In genomic region chr9:4297151-4297794, GRCh38 we compare ENCODE assay signal across 8 cellular contexts. TPM values are rescaled to one million over a fixed set of nuclear protein-coding genes. Genes with fewer than 3 reads are reported as not detected.
DNase-seq lines count a peak whose midpoint lies in the region; TF ChIP-seq lines count a peak whose summit lies in the region.

No MANE protein-coding gene starts in this region.

- H3K27me3 ChIP-seq in esophagus squamous epithelium = peaks cover 0 to 32% (median 0%) of the 10 kb centered on the region in 4 donors

- TF ChIP-seq POLR2A in esophagus squamous epithelium (IDR thresholded peaks at IDR 0.05) = peak in 1 of 4 donors; percentile 7

- no peaks in the 10 kb centered on the region for H3K9me3 ChIP-seq in esophagus squamous epithelium

- H3K27ac Mint-ChIP-seq in HFFc6 = peak overlapping the region; percentile 99

- H3K4me1 ChIP-seq in esophagus squamous epithelium = peaks cover 0 to 52% (median 3%) of the 10 kb centered on the region in 3 donors

- intact Hi-C loops in esophagus squamous epithelium (cut with DNase I) = no loop called here

- H3K4me3 Mint-ChIP-seq in HFFc6 = peak overlapping the region; percentile 97

- 5 to 6% methylated on average over 6 to 8 of the region's 20 CpGs for WGBS in esophagus squamous epithelium, 2 donors

- H3K27me3 Mint-ChIP-seq in HFFc6 (ENCODE audit: insufficient read depth) = no peaks in the 10 kb centered on the region; the same call in 1 of the 2 replicates

- H3K4me3 ChIP-seq in esophagus squamous epithelium = peak overlapping the region; percentile 59 to 89 (median 73)

- peak; percentile 43 for DNase-seq in NCI-H2171 treated with DMSO at 0.1 percent for 48 hours (lab: John Stamatoyannopoulos, UW)
- no peak for DNase-seq in NCI-H2171 (lab: John Stamatoyannopoulos, UW)
- peak; percentile 84 for DNase-seq in HFFc6
- peak; percentile 28 for DNase-seq in NCI-H345 (lab: John Stamatoyannopoulos, UW)
- peak; percentile 21 for DNase-seq in activated T-cell treated with anti-CD3 and anti-CD28 coated beads for 48 hours (ENCODE audit: low read depth)
- peak; percentile 13 for DNase-seq in esophagus squamous epithelium (lab: John Stamatoyannopoulos, UW)
- peak; percentile 82 for DNase-seq in mucosa of gallbladder (ENCODE audit: low spot score)
- peak; percentile 63 for DNase-seq in superior temporal gyrus (ENCODE audit: extremely low spot score)

- no peaks in the 10 kb centered on the region for H3K9me3 Mint-ChIP-seq in HFFc6

- no peaks in the 10 kb centered on the region for H3K36me3 ChIP-seq in esophagus squamous epithelium

- H3K36me3 Mint-ChIP-seq in HFFc6 (ENCODE audit: low read depth) = peaks cover 4% of the 10 kb centered on the region; the same call in 1 of the 2 replicates

- H3K4me1 Mint-ChIP-seq in HFFc6 (ENCODE audit: low read depth) = peaks cover 77% of the 10 kb centered on the region

- TF ChIP-seq CTCF in HFFc6 (IDR thresholded peaks at IDR 0.05) (peak; percentile 74), esophagus squamous epithelium (IDR thresholded peaks at IDR 0.05) (peak in 5 of 6 experiments; percentile 20 to 35 (median 28))

- peak overlapping the region; percentile 82 to 93 (median 88) for H3K27ac ChIP-seq in esophagus squamous epithelium

RNA-seq across cellular contexts. Expression of gene GLIS3, which starts 2.6 kb away (rescaled TPM):
- total RNA-seq in HFFc6 (2021; fragmentation: NEBNext Ultra II Directional; extraction: Animal tissue kit (Norgen Biotek cat#: 25700)) = 10 to 100 TPM; 12.9 to 21.0 (median 16.4) TPM
- total RNA-seq in esophagus squamous epithelium = 10 to 100 TPM in 1 of 4 donors, 1 to 10 TPM in 1, under 1 TPM in 1, not detected in 1; 0.88 to 10.9 (median 1.4) TPM
- total RNA-seq in mucosa of gallbladder = 120 TPM
